ENCODE assay signal across 9 cellular contexts in genomic region chr3:178637802-178638201, GRCh38.
"Had no signal": no experiment of that assay in that cellular context is flagged by ENCODE, and none has a peak within 500 bp of the region (broad histone marks: within the 10 kb centered on the region; RNA-seq: fewer than 3 reads in every experiment).

No MANE protein-coding gene starts in this region.

- H2AFZ ChIP-seq: GM23338 had no signal

- H3K4me3 ChIP-seq: GM23338, K562 had no signal

- DNase-seq: H9, HCEC 1CT, IMR-90, KG1 had no signal

- H3K4me2 ChIP-seq: GM23338 had no signal

- FAIRE-seq: H1, H54, HTR-8/SVneo, K562 had no signal

- ATAC-seq: GM23338, K562 had no signal
